In the genomic region with DNA sequence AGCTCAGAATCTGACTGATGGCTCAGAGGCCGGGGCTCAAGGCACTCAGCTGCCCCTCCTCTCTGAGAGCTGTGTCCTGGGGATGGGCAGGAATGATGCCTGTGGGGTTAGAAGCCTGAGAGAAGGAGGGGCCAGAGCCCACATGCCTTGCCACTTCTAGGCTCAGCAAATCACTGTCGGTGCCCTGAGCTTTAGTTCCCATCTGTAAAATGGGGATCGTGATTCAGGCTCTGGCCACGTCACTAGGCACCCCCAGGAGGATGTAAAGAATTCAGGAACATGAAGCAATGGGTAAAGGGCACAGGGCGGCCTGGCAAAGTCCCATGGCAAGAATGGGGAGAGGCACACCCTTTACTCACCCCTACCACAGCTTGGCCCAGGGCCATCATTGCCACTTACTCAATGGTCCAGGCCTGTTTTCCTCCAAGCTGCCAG, we compare ENCODE assay signal across 13 cellular contexts. TPM values are rescaled to one million over a fixed set of nuclear protein-coding genes. Genes with fewer than 3 reads are reported as not detected.
DNase-seq lines count a peak whose midpoint lies in the region; ATAC-seq and TF ChIP-seq lines count a peak whose summit lies in the region.
"Had no signal": no experiment of that assay in that cellular context is flagged by ENCODE, and none has a peak within 500 bp of the region (broad histone marks: within the 10 kb centered on the region; RNA-seq: fewer than 3 reads in every experiment).

No MANE protein-coding gene starts in this region.

- peaks cover 30% of the 10 kb centered on the region for H3K79me2 ChIP-seq in GM23248 (ENCODE audit: insufficient read depth)

- H3F3A ChIP-seq in GM23248 (ENCODE audit: insufficient read depth), result peaks cover 19% of the 10 kb centered on the region

- in situ Hi-C loops in GM23248 (cut with MboI), result no loop called here

- H3K4me1 ChIP-seq in BLaER1, result peaks cover 80% of the 10 kb centered on the region
- H3K4me1 ChIP-seq in GM23248 (ENCODE audit: insufficient read depth), result peaks cover 13% of the 10 kb centered on the region
- H3K4me1 ChIP-seq: foreskin keratinocyte had no signal

- H4K20me1 ChIP-seq in BLaER1 (peaks cover 7% of the 10 kb centered on the region), GM23248 (ENCODE audit: insufficient read depth) (no peaks in the 10 kb centered on the region)

- H3K9ac ChIP-seq in BLaER1 (peak overlapping the region; percentile 34; the same call in 1 of the 2 replicates), GM23248 (no peak overlapping the region)

- H3K9me3 ChIP-seq in BLaER1, result no peaks in the 10 kb centered on the region
- no peaks in the 10 kb centered on the region for H3K9me3 ChIP-seq in GM23248 (ENCODE audit: low read depth)

- 0 out of 2 replicates have a peak overlapping the region, but pooled peaks have one; percentile 18 for H3K27ac ChIP-seq in BLaER1
- peak overlapping the region in 42 of 59 donors; percentile 5 to 80 (median 54) for H3K27ac ChIP-seq in dorsolateral prefrontal cortex
- H3K27ac ChIP-seq in GM23248, result no peak overlapping the region
- H3K27ac ChIP-seq: foreskin keratinocyte had no signal

- intact Hi-C loops in dorsolateral prefrontal cortex (cut with DNase I), result no loop called here

- no peak overlapping the region for H2AFZ ChIP-seq in GM23248

- WGBS in GM23248 (ENCODE audit: low coverage in 1 of 2, low lambda C conversion rate in 2 of 2, missing lambda C conversion rate in 2 of 2), 2 experiments, result 93 to 94% methylated on average over 5 of the region's 5 CpGs

- no peak for TF ChIP-seq CTCF in dorsolateral prefrontal cortex (IDR thresholded peaks at IDR 0.05 in 54 of 56, conservative IDR thresholded peaks at IDR 0.05 in 2 of 56; ENCODE audit: low read depth in 1 of 56, partially characterized antibody in 56 of 56)

- H3K36me3 ChIP-seq in BLaER1, result no peaks in the 10 kb centered on the region
- H3K36me3 ChIP-seq in GM23248 (ENCODE audit: low read depth), result no peaks in the 10 kb centered on the region

- H3K4me2 ChIP-seq in BLaER1 (peak overlapping the region; percentile 87), GM23248 (ENCODE audit: unreplicated experiment) (no peak overlapping the region)

- DNase-seq in M059J (ENCODE audit: low read depth), result peak; percentile 36
- DNase-seq in dorsolateral prefrontal cortex, result no peak
- DNase-seq in mucosa of gallbladder (ENCODE audit: low spot score), result peak; percentile 58
- DNase-seq in AG08395 (ENCODE audit: low spot score), result no peak
- no peak for DNase-seq in GM23248
- DNase-seq: activated naive CD4-positive, alpha-beta T cell treated with anti-CD3 and anti-CD28 coated beads for 36 hours; AML-193; foreskin keratinocyte had no signal

- H3K9me2 ChIP-seq in GM23248 (ENCODE audit: insufficient read depth), result no peaks in the 10 kb centered on the region

- H3K27me3 ChIP-seq in BLaER1 (no peaks in the 10 kb centered on the region), dorsolateral prefrontal cortex (no peaks in the 10 kb centered on the region), GM23248 (replicated peaks; ENCODE audit: insufficient read depth) (no peaks in the 10 kb centered on the region)
- H3K27me3 ChIP-seq: foreskin keratinocyte had no signal

- H3K4me3 ChIP-seq in BLaER1, result no peak overlapping the region
- H3K4me3 ChIP-seq in dorsolateral prefrontal cortex, result peak overlapping the region in 5 of 59 donors; percentile 2 to 31 (median 5)
- H3K4me3 ChIP-seq in GM23248, result no peak overlapping the region

- ATAC-seq in esophagus mucosa (no peak), GM18909 (IDR thresholded peaks at IDR 0.05; ENCODE audit: poor library complexity, unreplicated experiment) (no peak)
- ATAC-seq: foreskin keratinocyte, Panc1 had no signal

RNA-seq across cellular contexts. Expression of gene CDC42EP2, which starts 3.5 kb away (rescaled TPM):
- total RNA-seq in M059J (2014; rRNA removed; shearing (Covaris generic)), result 0.07 and 1.6 TPM in 2 replicates
- total RNA-seq in dorsolateral prefrontal cortex (10 to 100 TPM in 115 of 120 experiments, 1 to 10 TPM in 5; 7.5 to 83.6 (median 20.5) TPM), mucosa of gallbladder (21.5 TPM), esophagus mucosa (0.92 TPM)
- 32.1 and 32.6 TPM in 2 replicates for total RNA-seq in GM23248 (2014; rRNA removed; shearing (Covaris generic))
- 37.9 and 40.3 TPM in 2 replicates for polyA plus RNA-seq in GM23248 (2016; fragmentation: Nextera tagmentation; extraction: Ambion mirVana)

RNA-seq across cellular contexts. Expression of gene DPF2, which starts 22.4 kb away (rescaled TPM):
- total RNA-seq in M059J (2014; rRNA removed; shearing (Covaris generic)), result 31.5 and 43.5 TPM in 2 replicates
- total RNA-seq in dorsolateral prefrontal cortex (100 to 1,000 TPM in 5 of 120 experiments, 10 to 100 TPM in 115; 51.4 to 114 (median 73.5) TPM), mucosa of gallbladder (62.6 TPM), esophagus mucosa (30.4 TPM)
- total RNA-seq in GM23248 (2014; rRNA removed; shearing (Covaris generic)), result 27.7 and 30.0 TPM in 2 replicates
- 51.2 and 54.1 TPM in 2 replicates for polyA plus RNA-seq in GM23248 (2016; fragmentation: Nextera tagmentation; extraction: Ambion mirVana)

RNA-seq across cellular contexts. Expression of gene TIGD3, which starts 43.3 kb away (rescaled TPM):
- 1.7 TPM in 1 of 2 replicates, not detected in the other for total RNA-seq in M059J (2014; rRNA removed; shearing (Covaris generic))
- 1 to 10 TPM in 119 of 120 experiments, under 1 TPM in 1; 0.77 to 4.5 (median 2.4) TPM for total RNA-seq in dorsolateral prefrontal cortex
- total RNA-seq in mucosa of gallbladder, result 0.29 TPM
- 0.16 TPM for total RNA-seq in esophagus mucosa
- not detected in 2 replicates for total RNA-seq in GM23248 (2014; rRNA removed; shearing (Covaris generic))
- polyA plus RNA-seq in GM23248 (2016; fragmentation: Nextera tagmentation; extraction: Ambion mirVana), result not detected in 2 replicates
- polyA plus RNA-seq: keratinocyte had no signal

RNA-seq across cellular contexts. Expression of gene POLA2, which starts 49.5 kb away (rescaled TPM):
- 47.8 and 62.9 TPM in 2 replicates for total RNA-seq in M059J (2014; rRNA removed; shearing (Covaris generic))
- 10 to 100 TPM in 36 of 120 experiments, 1 to 10 TPM in 84; 4.5 to 16.1 (median 8.9) TPM for total RNA-seq in dorsolateral prefrontal cortex
- total RNA-seq in mucosa of gallbladder, result 8.7 TPM
- 11.2 TPM for total RNA-seq in esophagus mucosa
- 6.7 and 8.6 TPM in 2 replicates for total RNA-seq in GM23248 (2014; rRNA removed; shearing (Covaris generic))
- polyA plus RNA-seq in GM23248 (2016; fragmentation: Nextera tagmentation; extraction: Ambion mirVana), result 8.7 and 8.9 TPM in 2 replicates

Comparison
In these comparisons a context has a peak if more than half of its experiments do, and no peak if none do; other contexts are left out.
1. DNase-seq: peak in M059J (single experiment) and mucosa of gallbladder (single experiment); none in dorsolateral prefrontal cortex (0 of 10), AG08395 (single experiment) and GM23248 (single experiment).